In the genomic region with DNA sequence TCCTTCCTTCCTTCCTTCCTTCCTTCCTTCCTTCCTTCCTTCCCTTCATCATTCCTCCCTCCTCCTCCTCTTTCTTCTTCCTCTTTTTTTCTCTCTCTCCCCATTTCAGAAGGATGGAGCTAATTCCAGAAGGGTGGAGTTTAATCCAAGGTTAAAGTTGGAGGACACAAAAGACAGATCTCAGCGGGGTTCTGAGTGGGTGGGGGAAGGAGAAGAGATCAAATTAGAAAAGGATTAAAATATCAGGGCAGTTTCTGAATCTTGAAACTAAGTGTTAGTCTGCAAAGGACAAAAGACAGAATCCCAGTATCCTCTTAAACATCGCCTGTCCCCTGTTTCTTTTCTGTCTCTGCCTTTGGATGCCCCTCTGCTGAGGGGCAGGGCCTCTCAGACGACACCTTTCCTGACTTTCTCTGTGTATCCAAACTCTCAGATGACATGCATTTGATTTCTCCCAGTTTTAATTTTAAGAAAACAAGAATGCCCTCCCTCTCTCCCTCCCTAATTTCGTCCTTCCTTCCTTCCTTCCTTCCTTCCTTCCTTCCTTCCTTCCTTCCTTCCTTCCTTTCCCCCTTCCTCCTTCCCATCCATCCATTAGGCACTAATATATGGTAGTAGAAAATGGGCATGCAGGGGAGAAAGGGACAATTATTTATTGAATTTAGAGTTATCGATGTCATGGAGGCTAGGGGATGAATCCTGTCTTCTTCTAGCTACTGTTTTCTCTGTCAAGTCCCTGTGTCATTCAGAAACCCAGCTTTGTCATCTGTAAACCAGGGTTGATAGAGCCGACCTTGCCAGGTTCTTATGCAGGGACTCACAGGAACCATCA, we compare ENCODE assay signal across 5 cellular contexts.
"Had no signal": no experiment of that assay in that cellular context is flagged by ENCODE, and none has a peak within 500 bp of the region (broad histone marks: within the 10 kb centered on the region; RNA-seq: fewer than 3 reads in every experiment).

No MANE protein-coding gene starts in this region.

- H3K4me3 Mint-ChIP-seq: GM23338, H9 had no signal

- ATAC-seq: GM23338, K562 had no signal

- H3K4me3 ChIP-seq: GM23338, K562 had no signal

- DNase-seq: H9, HCEC 1CT, IMR-90 had no signal

- H3K27ac Mint-ChIP-seq: GM23338 had no signal

- H3K9me3 Mint-ChIP-seq: GM23338 had no signal
